Comparison of ENCODE assay signal across 1 cellular context in genomic region chr10:95808705-95809308, GRCh38.
TF ChIP-seq lines count a peak whose summit lies in the region.
"Not testable (repeated sequence)": the region's sequence is repeated elsewhere in the genome, so short reads cannot be mapped to it uniquely, and the experiment has no call there.

No MANE protein-coding gene starts in this region.

TF ChIP-seq in HepG2, 621 proteins besides CTCF, POLR2A, EP300 and RAD21:
- TF ChIP-seq SOX13, SOX6, NR2F6, FOXP1 (IDR thresholded peaks at IDR 0.05): not testable (repeated sequence)
- TF ChIP-seq SOX13 (CRISPR knock-in tag; conservative IDR thresholded peaks at IDR 0.05 in 1 of 2, IDR thresholded peaks at IDR 0.05 in 1 of 2) (peak in 1 of 2 experiments; percentile 88; a peak in 2 of 4 replicates), GATAD2A (CRISPR knock-in tag; IDR thresholded peaks at IDR 0.05) (peak; percentile 71), FOXA3 (CRISPR knock-in tag; IDR thresholded peaks at IDR 0.05) (peak; percentile 46; the same call in 1 of the 2 replicates), HNF4A (CRISPR knock-in tag; IDR thresholded peaks at IDR 0.05) (peak; percentile 30; the same call in 1 of the 2 replicates), TBX2 (CRISPR knock-in tag; IDR thresholded peaks at IDR 0.05; ENCODE audit: borderline replicate concordance) (peak; percentile 14; the same call in 1 of the 2 replicates), NCOA2 (CRISPR knock-in tag; IDR thresholded peaks at IDR 0.05) (peak; percentile 69; the same call in 1 of the 2 replicates), ZNF652 (CRISPR knock-in tag; IDR thresholded peaks at IDR 0.05; ENCODE audit: borderline replicate concordance, low read depth) (peak; percentile 66; the same call in 1 of the 2 replicates), SOX5 (CRISPR knock-in tag; IDR thresholded peaks at IDR 0.05; ENCODE audit: borderline replicate concordance) (peak; percentile 64; the same call in 1 of the 2 replicates), SOX6 (CRISPR knock-in tag; IDR thresholded peaks at IDR 0.05) (peak; percentile 90), MIXL1 (CRISPR knock-in tag; IDR thresholded peaks at IDR 0.05) (0 out of 2 replicates have a peak, but pooled peaks have one; percentile 10), ISL2 (CRISPR knock-in tag; IDR thresholded peaks at IDR 0.05) (peak; percentile 64; the same call in 1 of the 2 replicates), NR2F6 (CRISPR knock-in tag; IDR thresholded peaks at IDR 0.05) (peak; percentile 24; the same call in 1 of the 2 replicates), ZMYM4 (CRISPR knock-in tag; IDR thresholded peaks at IDR 0.05) (peak; percentile 48; the same call in 1 of the 2 replicates), SP5 (CRISPR knock-in tag; IDR thresholded peaks at IDR 0.05; ENCODE audit: borderline replicate concordance, low read depth) (0 out of 2 replicates have a peak, but pooled peaks have one; percentile 21), RXRB (CRISPR knock-in tag; IDR thresholded peaks at IDR 0.05; ENCODE audit: borderline replicate concordance) (0 out of 2 replicates have a peak, but pooled peaks have one; percentile 18), MED1 (CRISPR knock-in tag; IDR thresholded peaks at IDR 0.05) (peak; percentile 55; the same call in 1 of the 2 replicates), FOSL2 (CRISPR knock-in tag; IDR thresholded peaks at IDR 0.05) (peak; percentile 46; the same call in 1 of the 2 replicates), FOXP1 (CRISPR knock-in tag; IDR thresholded peaks at IDR 0.05) (peak; percentile 40; the same call in 1 of the 2 replicates), ZGPAT (CRISPR knock-in tag; IDR thresholded peaks at IDR 0.05) (peak; percentile 61; the same call in 1 of the 2 replicates), HOXA3 (CRISPR knock-in tag; IDR thresholded peaks at IDR 0.05) (0 out of 2 replicates have a peak, but pooled peaks have one; percentile 21)
- TF ChIP-seq, protein P1, sequence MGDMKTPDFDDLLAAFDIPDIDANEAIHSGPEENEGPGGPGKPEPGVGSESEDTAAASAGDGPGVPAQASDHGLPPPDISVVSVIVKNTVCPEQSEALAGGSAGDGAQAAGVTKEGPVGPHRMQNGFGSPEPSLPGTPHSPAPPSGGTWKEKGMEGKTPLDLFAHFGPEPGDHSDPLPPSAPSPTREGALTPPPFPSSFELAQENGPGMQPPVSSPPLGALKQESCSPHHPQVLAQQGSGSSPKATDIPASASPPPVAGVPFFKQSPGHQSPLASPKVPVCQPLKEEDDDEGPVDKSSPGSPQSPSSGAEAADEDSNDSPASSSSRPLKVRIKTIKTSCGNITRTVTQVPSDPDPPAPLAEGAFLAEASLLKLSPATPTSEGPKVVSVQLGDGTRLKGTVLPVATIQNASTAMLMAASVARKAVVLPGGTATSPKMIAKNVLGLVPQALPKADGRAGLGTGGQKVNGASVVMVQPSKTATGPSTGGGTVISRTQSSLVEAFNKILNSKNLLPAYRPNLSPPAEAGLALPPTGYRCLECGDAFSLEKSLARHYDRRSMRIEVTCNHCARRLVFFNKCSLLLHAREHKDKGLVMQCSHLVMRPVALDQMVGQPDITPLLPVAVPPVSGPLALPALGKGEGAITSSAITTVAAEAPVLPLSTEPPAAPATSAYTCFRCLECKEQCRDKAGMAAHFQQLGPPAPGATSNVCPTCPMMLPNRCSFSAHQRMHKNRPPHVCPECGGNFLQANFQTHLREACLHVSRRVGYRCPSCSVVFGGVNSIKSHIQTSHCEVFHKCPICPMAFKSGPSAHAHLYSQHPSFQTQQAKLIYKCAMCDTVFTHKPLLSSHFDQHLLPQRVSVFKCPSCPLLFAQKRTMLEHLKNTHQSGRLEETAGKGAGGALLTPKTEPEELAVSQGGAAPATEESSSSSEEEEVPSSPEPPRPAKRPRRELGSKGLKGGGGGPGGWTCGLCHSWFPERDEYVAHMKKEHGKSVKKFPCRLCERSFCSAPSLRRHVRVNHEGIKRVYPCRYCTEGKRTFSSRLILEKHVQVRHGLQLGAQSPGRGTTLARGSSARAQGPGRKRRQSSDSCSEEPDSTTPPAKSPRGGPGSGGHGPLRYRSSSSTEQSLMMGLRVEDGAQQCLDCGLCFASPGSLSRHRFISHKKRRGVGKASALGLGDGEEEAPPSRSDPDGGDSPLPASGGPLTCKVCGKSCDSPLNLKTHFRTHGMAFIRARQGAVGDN (CRISPR knock-in tag; IDR thresholded peaks at IDR 0.05) = peak; percentile 35; the same call in 1 of the 2 replicates
- TF ChIP-seq, protein P2, sequence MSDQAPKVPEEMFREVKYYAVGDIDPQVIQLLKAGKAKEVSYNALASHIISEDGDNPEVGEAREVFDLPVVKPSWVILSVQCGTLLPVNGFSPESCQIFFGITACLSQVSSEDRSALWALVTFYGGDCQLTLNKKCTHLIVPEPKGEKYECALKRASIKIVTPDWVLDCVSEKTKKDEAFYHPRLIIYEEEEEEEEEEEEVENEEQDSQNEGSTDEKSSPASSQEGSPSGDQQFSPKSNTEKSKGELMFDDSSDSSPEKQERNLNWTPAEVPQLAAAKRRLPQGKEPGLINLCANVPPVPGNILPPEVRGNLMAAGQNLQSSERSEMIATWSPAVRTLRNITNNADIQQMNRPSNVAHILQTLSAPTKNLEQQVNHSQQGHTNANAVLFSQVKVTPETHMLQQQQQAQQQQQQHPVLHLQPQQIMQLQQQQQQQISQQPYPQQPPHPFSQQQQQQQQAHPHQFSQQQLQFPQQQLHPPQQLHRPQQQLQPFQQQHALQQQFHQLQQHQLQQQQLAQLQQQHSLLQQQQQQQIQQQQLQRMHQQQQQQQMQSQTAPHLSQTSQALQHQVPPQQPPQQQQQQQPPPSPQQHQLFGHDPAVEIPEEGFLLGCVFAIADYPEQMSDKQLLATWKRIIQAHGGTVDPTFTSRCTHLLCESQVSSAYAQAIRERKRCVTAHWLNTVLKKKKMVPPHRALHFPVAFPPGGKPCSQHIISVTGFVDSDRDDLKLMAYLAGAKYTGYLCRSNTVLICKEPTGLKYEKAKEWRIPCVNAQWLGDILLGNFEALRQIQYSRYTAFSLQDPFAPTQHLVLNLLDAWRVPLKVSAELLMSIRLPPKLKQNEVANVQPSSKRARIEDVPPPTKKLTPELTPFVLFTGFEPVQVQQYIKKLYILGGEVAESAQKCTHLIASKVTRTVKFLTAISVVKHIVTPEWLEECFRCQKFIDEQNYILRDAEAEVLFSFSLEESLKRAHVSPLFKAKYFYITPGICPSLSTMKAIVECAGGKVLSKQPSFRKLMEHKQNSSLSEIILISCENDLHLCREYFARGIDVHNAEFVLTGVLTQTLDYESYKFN (CRISPR knock-in tag; conservative IDR thresholded peaks at IDR 0.05) = peak; percentile 40; the same call in 1 of the 2 replicates
- TF ChIP-seq, protein P3, sequence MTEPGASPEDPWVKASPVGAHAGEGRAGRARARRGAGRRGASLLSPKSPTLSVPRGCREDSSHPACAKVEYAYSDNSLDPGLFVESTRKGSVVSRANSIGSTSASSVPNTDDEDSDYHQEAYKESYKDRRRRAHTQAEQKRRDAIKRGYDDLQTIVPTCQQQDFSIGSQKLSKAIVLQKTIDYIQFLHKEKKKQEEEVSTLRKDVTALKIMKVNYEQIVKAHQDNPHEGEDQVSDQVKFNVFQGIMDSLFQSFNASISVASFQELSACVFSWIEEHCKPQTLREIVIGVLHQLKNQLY (CRISPR knock-in tag; IDR thresholded peaks at IDR 0.05) = peak; percentile 66
- TF ChIP-seq, protein P4, sequence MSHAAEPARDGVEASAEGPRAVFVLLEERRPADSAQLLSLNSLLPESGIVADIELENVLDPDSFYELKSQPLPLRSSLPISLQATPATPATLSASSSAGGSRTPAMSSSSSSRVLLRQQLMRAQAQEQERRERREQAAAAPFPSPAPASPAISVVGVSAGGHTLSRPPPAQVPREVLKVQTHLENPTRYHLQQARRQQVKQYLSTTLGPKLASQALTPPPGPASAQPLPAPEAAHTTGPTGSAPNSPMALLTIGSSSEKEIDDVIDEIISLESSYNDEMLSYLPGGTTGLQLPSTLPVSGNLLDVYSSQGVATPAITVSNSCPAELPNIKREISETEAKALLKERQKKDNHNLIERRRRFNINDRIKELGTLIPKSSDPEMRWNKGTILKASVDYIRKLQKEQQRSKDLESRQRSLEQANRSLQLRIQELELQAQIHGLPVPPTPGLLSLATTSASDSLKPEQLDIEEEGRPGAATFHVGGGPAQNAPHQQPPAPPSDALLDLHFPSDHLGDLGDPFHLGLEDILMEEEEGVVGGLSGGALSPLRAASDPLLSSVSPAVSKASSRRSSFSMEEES (CRISPR knock-in tag; IDR thresholded peaks at IDR 0.05) = peak; percentile 48; the same call in 1 of the 2 replicates
- TF ChIP-seq, protein P5, sequence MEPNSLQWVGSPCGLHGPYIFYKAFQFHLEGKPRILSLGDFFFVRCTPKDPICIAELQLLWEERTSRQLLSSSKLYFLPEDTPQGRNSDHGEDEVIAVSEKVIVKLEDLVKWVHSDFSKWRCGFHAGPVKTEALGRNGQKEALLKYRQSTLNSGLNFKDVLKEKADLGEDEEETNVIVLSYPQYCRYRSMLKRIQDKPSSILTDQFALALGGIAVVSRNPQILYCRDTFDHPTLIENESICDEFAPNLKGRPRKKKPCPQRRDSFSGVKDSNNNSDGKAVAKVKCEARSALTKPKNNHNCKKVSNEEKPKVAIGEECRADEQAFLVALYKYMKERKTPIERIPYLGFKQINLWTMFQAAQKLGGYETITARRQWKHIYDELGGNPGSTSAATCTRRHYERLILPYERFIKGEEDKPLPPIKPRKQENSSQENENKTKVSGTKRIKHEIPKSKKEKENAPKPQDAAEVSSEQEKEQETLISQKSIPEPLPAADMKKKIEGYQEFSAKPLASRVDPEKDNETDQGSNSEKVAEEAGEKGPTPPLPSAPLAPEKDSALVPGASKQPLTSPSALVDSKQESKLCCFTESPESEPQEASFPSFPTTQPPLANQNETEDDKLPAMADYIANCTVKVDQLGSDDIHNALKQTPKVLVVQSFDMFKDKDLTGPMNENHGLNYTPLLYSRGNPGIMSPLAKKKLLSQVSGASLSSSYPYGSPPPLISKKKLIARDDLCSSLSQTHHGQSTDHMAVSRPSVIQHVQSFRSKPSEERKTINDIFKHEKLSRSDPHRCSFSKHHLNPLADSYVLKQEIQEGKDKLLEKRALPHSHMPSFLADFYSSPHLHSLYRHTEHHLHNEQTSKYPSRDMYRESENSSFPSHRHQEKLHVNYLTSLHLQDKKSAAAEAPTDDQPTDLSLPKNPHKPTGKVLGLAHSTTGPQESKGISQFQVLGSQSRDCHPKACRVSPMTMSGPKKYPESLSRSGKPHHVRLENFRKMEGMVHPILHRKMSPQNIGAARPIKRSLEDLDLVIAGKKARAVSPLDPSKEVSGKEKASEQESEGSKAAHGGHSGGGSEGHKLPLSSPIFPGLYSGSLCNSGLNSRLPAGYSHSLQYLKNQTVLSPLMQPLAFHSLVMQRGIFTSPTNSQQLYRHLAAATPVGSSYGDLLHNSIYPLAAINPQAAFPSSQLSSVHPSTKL (CRISPR knock-in tag; IDR thresholded peaks at IDR 0.05) = peak; percentile 88
- TF ChIP-seq, protein P6, sequence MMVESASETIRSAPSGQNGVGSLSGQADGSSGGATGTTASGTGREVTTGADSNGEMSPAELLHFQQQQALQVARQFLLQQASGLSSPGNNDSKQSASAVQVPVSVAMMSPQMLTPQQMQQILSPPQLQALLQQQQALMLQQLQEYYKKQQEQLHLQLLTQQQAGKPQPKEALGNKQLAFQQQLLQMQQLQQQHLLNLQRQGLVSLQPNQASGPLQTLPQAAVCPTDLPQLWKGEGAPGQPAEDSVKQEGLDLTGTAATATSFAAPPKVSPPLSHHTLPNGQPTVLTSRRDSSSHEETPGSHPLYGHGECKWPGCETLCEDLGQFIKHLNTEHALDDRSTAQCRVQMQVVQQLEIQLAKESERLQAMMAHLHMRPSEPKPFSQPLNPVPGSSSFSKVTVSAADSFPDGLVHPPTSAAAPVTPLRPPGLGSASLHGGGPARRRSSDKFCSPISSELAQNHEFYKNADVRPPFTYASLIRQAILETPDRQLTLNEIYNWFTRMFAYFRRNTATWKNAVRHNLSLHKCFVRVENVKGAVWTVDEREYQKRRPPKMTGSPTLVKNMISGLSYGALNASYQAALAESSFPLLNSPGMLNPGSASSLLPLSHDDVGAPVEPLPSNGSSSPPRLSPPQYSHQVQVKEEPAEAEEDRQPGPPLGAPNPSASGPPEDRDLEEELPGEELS (CRISPR knock-in tag; IDR thresholded peaks at IDR 0.05) = peak; percentile 62
- TF ChIP-seq, protein P7, sequence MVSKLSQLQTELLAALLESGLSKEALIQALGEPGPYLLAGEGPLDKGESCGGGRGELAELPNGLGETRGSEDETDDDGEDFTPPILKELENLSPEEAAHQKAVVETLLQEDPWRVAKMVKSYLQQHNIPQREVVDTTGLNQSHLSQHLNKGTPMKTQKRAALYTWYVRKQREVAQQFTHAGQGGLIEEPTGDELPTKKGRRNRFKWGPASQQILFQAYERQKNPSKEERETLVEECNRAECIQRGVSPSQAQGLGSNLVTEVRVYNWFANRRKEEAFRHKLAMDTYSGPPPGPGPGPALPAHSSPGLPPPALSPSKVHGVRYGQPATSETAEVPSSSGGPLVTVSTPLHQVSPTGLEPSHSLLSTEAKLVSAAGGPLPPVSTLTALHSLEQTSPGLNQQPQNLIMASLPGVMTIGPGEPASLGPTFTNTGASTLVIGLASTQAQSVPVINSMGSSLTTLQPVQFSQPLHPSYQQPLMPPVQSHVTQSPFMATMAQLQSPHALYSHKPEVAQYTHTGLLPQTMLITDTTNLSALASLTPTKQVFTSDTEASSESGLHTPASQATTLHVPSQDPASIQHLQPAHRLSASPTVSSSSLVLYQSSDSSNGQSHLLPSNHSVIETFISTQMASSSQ (IDR thresholded peaks at IDR 0.05; ENCODE audit: low read depth) = peak; percentile 51; the same call in 1 of the 2 replicates
- TF ChIP-seq, protein P7 (CRISPR knock-in tag; IDR thresholded peaks at IDR 0.05; ENCODE audit: borderline replicate concordance) = peak; percentile 50; the same call in 1 of the 2 replicates
